In genomic region chr3:192921793-192922192, GRCh38 we compare ENCODE assay signal across 26 cellular contexts.
"Had no signal": no experiment of that assay in that cellular context is flagged by ENCODE, and none has a peak within 500 bp of the region (broad histone marks: within the 10 kb centered on the region; RNA-seq: fewer than 3 reads in every experiment).

No MANE protein-coding gene starts in this region.

- ATAC-seq: activated CD4-positive, CD25-positive, alpha-beta regulatory T cell treated with anti-CD3 and anti-CD28 coated beads, Interleukin-2, amount 50 U/mL, for 24 hours; activated naive CD8-positive, alpha-beta T cell treated with anti-CD3 and anti-CD28 coated beads, Interleukin-2, amount 50 U/mL, for 24 hours; left ventricle myocardium superior; mucosa of descending colon; natural killer cell; pancreas; right lobe of liver; stimulated activated effector memory CD8-positive, alpha-beta T cell treated with anti-CD3 and anti-CD28 coated beads, Interleukin-12 subunit alpha, Interleukin-12 subunit beta, amount 100 ng/mL, for 72 hours had no signal

- H3K9me3 ChIP-seq: mucosa of descending colon, neutrophil, pancreas, right lobe of liver, thyroid gland had no signal

- H3K27ac Mint-ChIP-seq: activated naive CD4-positive, alpha-beta T cell treated with anti-CD3 and anti-CD28 coated beads, Interleukin-2, amount 10 ng/mL, durations not matched to agents 7 days and 5 days; activated naive CD8-positive, alpha-beta T cell treated with anti-CD3 and anti-CD28 coated beads, Interleukin-2, amount 50 U/mL, for 24 hours; immature natural killer cell; memory B cell; natural killer cell; stimulated activated effector memory CD8-positive, alpha-beta T cell treated with anti-CD3 and anti-CD28 coated beads, Interleukin-12 subunit alpha, Interleukin-12 subunit beta, amount 100 ng/mL, for 72 hours had no signal

- H3K27ac ChIP-seq: brain microvascular endothelial cell, coronary artery, neutrophil, pancreas, right lobe of liver, thyroid gland had no signal

- H3K36me3 Mint-ChIP-seq: activated naive CD4-positive, alpha-beta T cell treated with anti-CD3 and anti-CD28 coated beads, Interleukin-2, amount 10 ng/mL, durations not matched to agents 7 days and 5 days; immature natural killer cell; memory B cell; natural killer cell; stimulated activated effector memory CD8-positive, alpha-beta T cell treated with anti-CD3 and anti-CD28 coated beads, Interleukin-12 subunit alpha, Interleukin-12 subunit beta, amount 100 ng/mL, for 72 hours had no signal

- H3K4me3 Mint-ChIP-seq: activated naive CD4-positive, alpha-beta T cell treated with anti-CD3 and anti-CD28 coated beads, Interleukin-2, amount 10 ng/mL, durations not matched to agents 7 days and 5 days; activated naive CD8-positive, alpha-beta T cell treated with anti-CD3 and anti-CD28 coated beads, Interleukin-2, amount 50 U/mL, for 24 hours; immature natural killer cell; memory B cell; natural killer cell; stimulated activated effector memory CD8-positive, alpha-beta T cell treated with anti-CD3 and anti-CD28 coated beads, Interleukin-12 subunit alpha, Interleukin-12 subunit beta, amount 100 ng/mL, for 72 hours had no signal

- DNase-seq: activated CD4-positive, alpha-beta T cell treated with anti-CD3 and anti-CD28 coated beads, Interleukin-2, amount 50 U/mL, for 1 hour; activated CD8-positive, alpha-beta memory T cell treated with anti-CD3 and anti-CD28 coated beads for 24 hours; activated CD8-positive, alpha-beta memory T cell treated with anti-CD3 and anti-CD28 coated beads, Interleukin-2, amount 50 U/mL, for 48 hours; activated effector memory CD4-positive, alpha-beta T cell treated with Interleukin-2 at 50 U/mL for 16 hours; activated naive CD4-positive, alpha-beta T cell treated with anti-CD3 and anti-CD28 coated beads, Interleukin-2, amount 10 ng/mL, durations not matched to agents 7 days and 5 days; activated naive CD8-positive, alpha-beta T cell treated with anti-CD3 and anti-CD28 coated beads, Interleukin-2, amount 50 U/mL, for 24 hours; activated T-cell treated with anti-CD3 and anti-CD28 coated beads, Interleukin-2, amount 50 U/mL, for 48 hours; aorta; brain microvascular endothelial cell; central memory CD4-positive, alpha-beta T cell; foreskin melanocyte; head of caudate nucleus; immature natural killer cell; left ventricle myocardium superior; mucosa of descending colon; natural killer cell; pancreas; right lobe of liver; stimulated activated CD4-positive, alpha-beta T cell treated with anti-CD3 and anti-CD28 coated beads, Interleukin-4, amount 100 ng/mL, for 24 hours; T1000; thyroid gland had no signal

- H3K4me1 ChIP-seq: pancreas, thyroid gland had no signal

- H3K9me3 Mint-ChIP-seq: activated naive CD4-positive, alpha-beta T cell treated with anti-CD3 and anti-CD28 coated beads, Interleukin-2, amount 10 ng/mL, durations not matched to agents 7 days and 5 days; activated naive CD8-positive, alpha-beta T cell treated with anti-CD3 and anti-CD28 coated beads, Interleukin-2, amount 50 U/mL, for 24 hours; memory B cell; stimulated activated effector memory CD8-positive, alpha-beta T cell treated with anti-CD3 and anti-CD28 coated beads, Interleukin-12 subunit alpha, Interleukin-12 subunit beta, amount 100 ng/mL, for 72 hours had no signal

- H3K4me3 ChIP-seq: coronary artery, mucosa of descending colon, pancreas, right lobe of liver, thyroid gland had no signal

- H3K36me3 ChIP-seq: brain microvascular endothelial cell, neutrophil, pancreas, right lobe of liver, thyroid gland had no signal

- H3K27me3 ChIP-seq: brain microvascular endothelial cell, thyroid gland had no signal
